In the genomic region with DNA sequence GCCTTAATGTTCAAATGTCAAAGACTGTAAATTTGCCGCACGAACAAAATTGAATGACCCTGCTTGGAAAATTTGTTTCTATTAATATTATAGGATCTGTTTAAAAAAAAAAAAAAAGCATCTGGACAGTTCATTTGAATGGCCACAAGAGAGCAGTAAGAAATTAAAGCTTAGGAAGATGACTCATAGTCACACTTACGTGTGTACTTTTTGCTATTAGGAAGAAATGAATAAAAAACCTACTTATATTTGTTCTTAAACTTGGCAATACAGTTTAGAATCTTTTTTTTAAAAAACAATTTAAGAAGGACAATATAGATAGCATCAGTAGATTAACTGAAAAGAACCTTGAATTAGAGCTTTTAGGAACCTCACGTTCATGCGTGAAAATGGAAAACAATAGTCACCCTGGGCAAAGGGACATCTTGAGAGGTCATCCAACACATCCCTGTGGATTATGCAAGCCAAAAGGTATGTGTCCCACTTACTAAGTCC, we compare ENCODE assay signal across 8 cellular contexts.
DNase-seq lines count a peak whose midpoint lies in the region; ATAC-seq and TF ChIP-seq lines count a peak whose summit lies in the region.

No MANE protein-coding gene starts in this region.

- H3K27me3 ChIP-seq in fibroblast of lung (ENCODE audit: control insufficient read depth, insufficient read depth, low read length) (no peaks in the 10 kb centered on the region), sigmoid colon (no peaks in the 10 kb centered on the region)

- no peaks in the 10 kb centered on the region for H3K9me3 ChIP-seq in fibroblast of lung (ENCODE audit: control insufficient read depth, insufficient read depth, low read depth, low read length)
- no peaks in the 10 kb centered on the region for H3K9me3 ChIP-seq in sigmoid colon

- no peaks in the 10 kb centered on the region for H3K36me3 Mint-ChIP-seq in activated CD8-positive, alpha-beta memory T cell treated with anti-CD3 and anti-CD28 coated beads, Interleukin-2, amount 10 ng/mL, durations not matched to agents 7 days and 5 days

- peak overlapping the region; percentile 40 for H3K4me2 ChIP-seq in fibroblast of lung (ENCODE audit: extremely low read depth, insufficient read depth, low read length)

- H3K27ac Mint-ChIP-seq in activated CD8-positive, alpha-beta memory T cell treated with anti-CD3 and anti-CD28 coated beads, Interleukin-2, amount 10 ng/mL, durations not matched to agents 7 days and 5 days = no peak overlapping the region

- no peaks in the 10 kb centered on the region for H3K4me1 Mint-ChIP-seq in activated CD8-positive, alpha-beta memory T cell treated with anti-CD3 and anti-CD28 coated beads, Interleukin-2, amount 10 ng/mL, durations not matched to agents 7 days and 5 days

- no peak for TF ChIP-seq POLR2A in sigmoid colon (IDR thresholded peaks at IDR 0.05)

- no peak overlapping the region for H3K27ac ChIP-seq in fibroblast of lung (ENCODE audit: insufficient read depth, low read length)
- H3K27ac ChIP-seq in sigmoid colon = no peak overlapping the region

- H3K4me1 ChIP-seq in fibroblast of lung (ENCODE audit: control insufficient read depth, extremely low read depth, insufficient read depth, low read length) (peaks cover 6% of the 10 kb centered on the region), sigmoid colon (peaks cover 0 to 4% (median 0%) of the 10 kb centered on the region in 4 donors)

- CTCF ChIA-PET in activated CD8-positive, alpha-beta memory T cell treated with anti-CD3 and anti-CD28 coated beads, Interleukin-2, amount 10 ng/mL, durations not matched to agents 7 days and 5 days (lab: Charles Lee) = no interaction called here

- WGBS in sigmoid colon, 2 donors = 42 to 68% methylated on average over 5 of the region's 5 CpGs

- no peak overlapping the region for H3K9ac ChIP-seq in fibroblast of lung (ENCODE audit: insufficient read depth, low read length)

- no peaks in the 10 kb centered on the region for H3K79me2 ChIP-seq in fibroblast of lung (ENCODE audit: control insufficient read depth, insufficient read depth, low read length)

- H3K36me3 ChIP-seq in fibroblast of lung (ENCODE audit: control insufficient read depth, insufficient read depth, low read length) = no peaks in the 10 kb centered on the region
- H3K36me3 ChIP-seq in sigmoid colon = no peaks in the 10 kb centered on the region

- peak; percentile 18 to 59 for TF ChIP-seq CTCF in fibroblast of lung (conservative IDR thresholded peaks at IDR 0.05 in 1 of 2, IDR thresholded peaks at IDR 0.05 in 1 of 2; ENCODE audit: low read depth in 1 of 2, low read length in 2 of 2)
- TF ChIP-seq CTCF in sigmoid colon (IDR thresholded peaks at IDR 0.05) = peak in 3 of 4 experiments; percentile 17 to 49 (median 19)

- no peak overlapping the region for H3K4me3 ChIP-seq in fibroblast of lung (replicated peaks in 1 of 4; ENCODE audit: control extremely low read depth in 1 of 4, insufficient read depth in 1 of 4, low read depth in 3 of 4, low read length in 4 of 4)
- H3K4me3 ChIP-seq in sigmoid colon = no peak overlapping the region

- no peaks in the 10 kb centered on the region for H4K20me1 ChIP-seq in fibroblast of lung (ENCODE audit: control insufficient read depth, extremely low read depth, insufficient read depth, low read length)

- no peak overlapping the region for H3K4me3 Mint-ChIP-seq in activated CD8-positive, alpha-beta memory T cell treated with anti-CD3 and anti-CD28 coated beads, Interleukin-2, amount 10 ng/mL, durations not matched to agents 7 days and 5 days

- no peak for ATAC-seq in activated CD8-positive, alpha-beta memory T cell treated with anti-CD3 and anti-CD28 coated beads, Interleukin-2, amount 10 ng/mL, durations not matched to agents 7 days and 5 days

- no peaks in the 10 kb centered on the region for H3K27me3 Mint-ChIP-seq in activated CD8-positive, alpha-beta memory T cell treated with anti-CD3 and anti-CD28 coated beads, Interleukin-2, amount 10 ng/mL, durations not matched to agents 7 days and 5 days

- TF ChIP-seq EP300 in sigmoid colon (IDR thresholded peaks at IDR 0.05) = no peak

- H2AFZ ChIP-seq in fibroblast of lung (ENCODE audit: low read length) = peak overlapping the region; percentile 36

- intact Hi-C loops in sigmoid colon (cut with DNase I) = loop anchor here (5.0 kb wide), 1 partner anchor 626 kb away; no protein-coding TSS in a partner anchor

- H3K9me3 Mint-ChIP-seq in activated CD8-positive, alpha-beta memory T cell treated with anti-CD3 and anti-CD28 coated beads, Interleukin-2, amount 10 ng/mL, durations not matched to agents 7 days and 5 days (ENCODE audit: low read depth) = peaks cover 3% of the 10 kb centered on the region

- DNase-seq in NCI-H2107 treated with DMSO at 0.1 percent for 48 hours (lab: John Stamatoyannopoulos, UW; ENCODE audit: unreplicated experiment) (peak; percentile 20), NCI-H2107 (lab: John Stamatoyannopoulos, UW) (no peak), RPMI7951 (ENCODE audit: low read depth) (peak; percentile 65), fibroblast of lung (ENCODE audit: low read depth in 2 of 2) (peak; percentile 80 to 84), sigmoid colon (no peak), NCI-H1930 (lab: John Stamatoyannopoulos, UW) (no peak), iPS-NIHi11 (ENCODE audit: low spot score) (no peak)
- DNase-seq in activated CD8-positive, alpha-beta memory T cell treated with anti-CD3 and anti-CD28 coated beads, Interleukin-2, amount 10 ng/mL, durations not matched to agents 7 days and 5 days = no peak

Comparison
In these comparisons a context has a peak if more than half of its experiments do, and no peak if none do; other contexts are left out.
1. DNase-seq: peak in NCI-H2107 treated with DMSO at 0.1 percent for 48 hours (single experiment), RPMI7951 (single experiment) and fibroblast of lung (2 of 2); none in NCI-H2107 (single experiment), sigmoid colon (single experiment), activated CD8-positive, alpha-beta memory T cell treated with anti-CD3 and anti-CD28 coated beads, Interleukin-2, amount 10 ng/mL, durations not matched to agents 7 days and 5 days (single experiment), NCI-H1930 (0 of 2) and iPS-NIHi11 (single experiment).